23 cellular contexts compared by ENCODE assay signal in the genomic region with DNA sequence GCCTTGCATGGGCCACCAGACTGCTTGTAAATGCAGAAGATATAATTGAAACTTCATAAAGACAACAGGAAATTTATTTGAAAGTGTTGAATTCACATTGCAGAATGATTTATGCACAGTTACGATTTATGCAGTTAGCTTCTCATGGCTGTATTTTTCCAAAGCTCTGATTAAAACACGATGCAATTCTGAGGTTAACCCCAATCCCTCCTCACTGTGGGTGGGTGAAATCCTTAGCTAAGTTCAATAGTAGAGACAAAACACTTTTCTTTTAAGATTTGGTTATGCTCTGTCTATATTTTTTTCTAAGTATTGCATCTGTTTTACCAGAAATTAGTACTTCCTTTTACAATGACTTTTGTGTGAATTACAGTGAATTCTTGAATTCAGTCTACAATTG.
"Had no signal": no experiment of that assay in that cellular context is flagged by ENCODE, and none has a peak within 500 bp of the region (broad histone marks: within the 10 kb centered on the region; RNA-seq: fewer than 3 reads in every experiment).

No MANE protein-coding gene starts in this region.

- H3K27me3 Mint-ChIP-seq: activated CD8-positive, alpha-beta memory T cell treated with anti-CD3 and anti-CD28 coated beads, Interleukin-2, amount 10 ng/mL, durations not matched to agents 7 days and 5 days; activated naive CD8-positive, alpha-beta T cell treated with anti-CD3 and anti-CD28 coated beads, Interleukin-2, amount 50 U/mL, for 24 hours; activated T-cell treated with anti-CD3 and anti-CD28 coated beads, Interleukin-2, amount 50 U/mL, for 24 hours had no signal

- H3K27ac ChIP-seq: KMS-11 had no signal

- ATAC-seq: activated CD4-positive, CD25-positive, alpha-beta regulatory T cell treated with anti-CD3 and anti-CD28 coated beads, Interleukin-2, amount 50 U/mL, for 24 hours; activated CD8-positive, alpha-beta memory T cell treated with anti-CD3 and anti-CD28 coated beads, Interleukin-2, amount 10 ng/mL, durations not matched to agents 7 days and 5 days; activated naive CD4-positive, alpha-beta T cell treated with anti-CD3 and anti-CD28 coated beads, Interleukin-2, amount 50 U/mL, for 72 hours; activated naive CD8-positive, alpha-beta T cell treated with anti-CD3 and anti-CD28 coated beads, Interleukin-2, amount 50 U/mL, for 24 hours had no signal

- H3K4me3 Mint-ChIP-seq: activated CD8-positive, alpha-beta memory T cell treated with anti-CD3 and anti-CD28 coated beads, Interleukin-2, amount 10 ng/mL, durations not matched to agents 7 days and 5 days; activated naive CD8-positive, alpha-beta T cell treated with anti-CD3 and anti-CD28 coated beads, Interleukin-2, amount 50 U/mL, for 24 hours; activated T-cell treated with anti-CD3 and anti-CD28 coated beads, Interleukin-2, amount 50 U/mL, for 24 hours; activated T-helper 1 cell treated with anti-CD3 and anti-CD28 coated beads, Interleukin-12 subunit alpha, Interleukin-12 subunit beta, Interleukin-2, Interleukin-4 antibody, amounts not matched to agents 30 ng/mL and 10 ng/mL and 1 ng/mL, durations not matched to agents 14 hours and 24 hours and 36 hours; T-helper 1 cell treated with Interleukin-12 subunit alpha and Interleukin-12 subunit beta and Interleukin-4 antibody, amounts not matched to agents 30 μg/mL and 1 μg/mL, for 36 hours had no signal

- H3K4me1 Mint-ChIP-seq: activated CD8-positive, alpha-beta memory T cell treated with anti-CD3 and anti-CD28 coated beads, Interleukin-2, amount 10 ng/mL, durations not matched to agents 7 days and 5 days; activated naive CD8-positive, alpha-beta T cell treated with anti-CD3 and anti-CD28 coated beads, Interleukin-2, amount 50 U/mL, for 24 hours had no signal

- DNase-seq: activated CD4-positive, alpha-beta T cell treated with anti-CD3 and anti-CD28 coated beads for 48 hours; activated CD4-positive, alpha-beta T cell treated with anti-CD3 and anti-CD28 coated beads, Interleukin-2, amount 50 U/mL, for 48 hours; activated CD8-positive, alpha-beta memory T cell treated with anti-CD3 and anti-CD28 coated beads, Interleukin-2, amount 10 ng/mL, durations not matched to agents 7 days and 5 days; activated effector memory CD4-positive, alpha-beta T cell treated with anti-CD3 and anti-CD28 coated beads, Interleukin-2, amount 50 U/mL, for 16 hours; activated naive CD4-positive, alpha-beta T cell treated with Interleukin-2 at 50 U/mL for 16 hours; activated naive CD8-positive, alpha-beta T cell treated with anti-CD3 and anti-CD28 coated beads, Interleukin-2, amount 50 U/mL, for 24 hours; activated T-cell treated with anti-CD3 and anti-CD28 coated beads, Interleukin-2, amount 50 U/mL, for 24 hours; amygdala; NCI-H1092; NCI-H1417; NCI-H1930; NCI-H2171 treated with DMSO at 0.1 percent for 48 hours; NCI-H345; NCI-H510A; NCI-H526 treated with DMSO at 0.1 percent for 48 hours; NCI-H82; NK-92 treated with Interleukin-12 subunit alpha and Interleukin-12 subunit beta, amount 100 ng/mL, for 24 hours; SHP77 treated with DMSO at 0.1 percent for 48 hours had no signal

- H3K36me3 Mint-ChIP-seq: activated CD8-positive, alpha-beta memory T cell treated with anti-CD3 and anti-CD28 coated beads, Interleukin-2, amount 10 ng/mL, durations not matched to agents 7 days and 5 days; activated naive CD4-positive, alpha-beta T cell treated with anti-CD3 and anti-CD28 coated beads, Interleukin-2, amount 50 U/mL, for 72 hours had no signal

- H3K4me2 ChIP-seq: KMS-11 had no signal

- H3K27ac Mint-ChIP-seq: activated CD8-positive, alpha-beta memory T cell treated with anti-CD3 and anti-CD28 coated beads, Interleukin-2, amount 10 ng/mL, durations not matched to agents 7 days and 5 days; activated naive CD4-positive, alpha-beta T cell treated with anti-CD3 and anti-CD28 coated beads, Interleukin-2, amount 50 U/mL, for 72 hours; activated naive CD8-positive, alpha-beta T cell treated with anti-CD3 and anti-CD28 coated beads, Interleukin-2, amount 50 U/mL, for 24 hours; activated T-cell treated with anti-CD3 and anti-CD28 coated beads, Interleukin-2, amount 50 U/mL, for 24 hours; activated T-helper 1 cell treated with anti-CD3 and anti-CD28 coated beads, Interleukin-12 subunit alpha, Interleukin-12 subunit beta, Interleukin-2, Interleukin-4 antibody, amounts not matched to agents 30 ng/mL and 10 ng/mL and 1 ng/mL, durations not matched to agents 14 hours and 24 hours and 36 hours; T-helper 1 cell treated with Interleukin-12 subunit alpha and Interleukin-12 subunit beta and Interleukin-4 antibody, amounts not matched to agents 30 μg/mL and 1 μg/mL, for 36 hours had no signal
